In the genomic region with DNA sequence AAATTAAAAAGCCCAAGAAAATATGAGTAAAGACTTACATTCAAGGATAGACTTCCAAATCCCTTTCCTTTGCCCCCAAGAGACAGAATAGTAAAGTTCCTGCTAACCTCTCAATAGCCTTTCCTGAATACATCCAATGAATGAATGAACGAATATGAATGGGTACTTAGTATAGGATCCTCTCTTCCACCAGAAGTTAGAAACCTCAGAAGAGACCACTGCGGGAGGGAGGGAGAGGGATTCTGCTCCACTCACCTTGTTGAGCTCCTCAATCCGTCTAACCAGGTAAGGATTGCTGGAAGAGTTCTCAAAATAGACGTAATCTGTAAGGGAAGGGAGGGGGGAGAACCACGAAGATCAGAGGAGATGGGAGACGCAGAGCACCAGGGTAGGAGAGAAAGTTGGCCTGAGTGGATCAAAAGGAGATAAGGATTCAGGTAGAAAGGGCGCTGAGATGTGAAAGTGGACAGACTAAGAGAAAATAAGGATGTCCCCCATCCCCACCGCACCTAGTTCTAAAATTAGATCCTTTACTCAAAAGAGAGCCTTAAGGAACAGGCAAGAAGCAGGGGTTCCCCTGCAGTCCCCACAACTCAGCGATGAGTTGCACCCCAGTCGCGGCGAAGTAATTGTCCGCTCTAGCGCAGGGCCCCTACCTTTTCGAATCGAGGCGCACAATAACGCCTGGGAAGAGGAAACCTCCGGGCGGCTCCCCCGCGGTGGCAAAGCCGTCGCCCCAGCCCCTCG, we compare ENCODE assay signal across 8 cellular contexts. TPM values are rescaled to one million over a fixed set of nuclear protein-coding genes. Genes with fewer than 3 reads are reported as not detected.
DNase-seq lines count a peak whose midpoint lies in the region; ATAC-seq, FAIRE-seq and TF ChIP-seq lines count a peak whose summit lies in the region.

No MANE protein-coding gene starts in this region.

- H3K27ac Mint-ChIP-seq in activated naive CD4-positive, alpha-beta T cell treated with anti-CD3 and anti-CD28 coated beads, Interleukin-2, amount 50 U/mL, for 72 hours, result peak overlapping the region; percentile 87 to 97

- peaks cover 62 to 65% of the 10 kb centered on the region in 2 donors for H3K36me3 Mint-ChIP-seq in activated naive CD4-positive, alpha-beta T cell treated with anti-CD3 and anti-CD28 coated beads, Interleukin-2, amount 50 U/mL, for 72 hours

- H3K9me3 ChIP-seq in kidney (ENCODE audit: control insufficient read depth in 1 of 2, low read length in 2 of 2), result no peaks in the 10 kb centered on the region
- no peaks in the 10 kb centered on the region for H3K9me3 ChIP-seq in thoracic aorta

- H3K4me1 ChIP-seq in kidney (ENCODE audit: control insufficient read depth in 1 of 2, insufficient read depth in 1 of 2, low read depth in 1 of 2, low read length in 2 of 2), result peaks cover 17 to 18% of the 10 kb centered on the region in 2 donors
- peaks cover 20 to 40% of the 10 kb centered on the region in 2 donors for H3K4me1 ChIP-seq in thoracic aorta (ENCODE audit: control insufficient read depth in 1 of 2, low read depth in 2 of 2)

- H3K4me3 ChIP-seq in kidney (ENCODE audit: low read length in 2 of 2), result peak overlapping the region; percentile 64 to 77
- peak overlapping the region; percentile 98 for H3K4me3 ChIP-seq in thoracic aorta

- no peaks in the 10 kb centered on the region for H3K27me3 ChIP-seq in thoracic aorta (replicated peaks; ENCODE audit: insufficient read depth)

- FAIRE-seq in kidney (lab: Jason Lieb, UNC), result no peak

- peak in 1 of 2 donors; percentile 8 for ATAC-seq in activated naive CD4-positive, alpha-beta T cell treated with anti-CD3 and anti-CD28 coated beads, Interleukin-2, amount 50 U/mL, for 72 hours
- ATAC-seq in thoracic aorta (ENCODE audit: insufficient number of reproducible peaks, low FRiP score, low read depth) (no peak), GM21515 (IDR thresholded peaks at IDR 0.05; ENCODE audit: unreplicated experiment) (no peak), HG02678 (IDR thresholded peaks at IDR 0.05; ENCODE audit: unreplicated experiment) (no peak), left lobe of liver (no peak)

- TF ChIP-seq CTCF in kidney (IDR thresholded peaks at IDR 0.05; ENCODE audit: borderline replicate concordance, extremely low read depth, insufficient read depth) (no peak), thoracic aorta (IDR thresholded peaks at IDR 0.05) (no peak)

- intact Hi-C loops in kidney (cut with DNase I), result no loop called here

- H3K27ac ChIP-seq in kidney (ENCODE audit: low read depth in 2 of 2, low read length in 2 of 2) (peak overlapping the region; percentile 91 to 93), thoracic aorta (peak overlapping the region; percentile 98 to 99)

- H3K9me3 Mint-ChIP-seq in activated naive CD4-positive, alpha-beta T cell treated with anti-CD3 and anti-CD28 coated beads, Interleukin-2, amount 50 U/mL, for 72 hours, result no peaks in the 10 kb centered on the region

- peak overlapping the region; percentile 74 to 79 for H3K9ac ChIP-seq in kidney (ENCODE audit: low read length in 2 of 2)

- H3K36me3 ChIP-seq in kidney (ENCODE audit: control insufficient read depth in 1 of 2, insufficient read depth in 2 of 2, low read length in 2 of 2) (peaks cover 29 to 32% of the 10 kb centered on the region in 2 donors), thoracic aorta (peaks cover 34% of the 10 kb centered on the region)

- peak; percentile 26 for DNase-seq in activated effector memory CD4-positive, alpha-beta T cell treated with Interleukin-2 at 50 U/mL for 16 hours
- DNase-seq in activated effector memory CD4-positive, alpha-beta T cell treated with anti-CD3 and anti-CD28 coated beads, Interleukin-2, amount 50 U/mL, for 16 hours, result no peak
- no peak for DNase-seq in activated naive CD4-positive, alpha-beta T cell treated with anti-CD3 and anti-CD28 coated beads, Interleukin-2, amount 50 U/mL, for 72 hours (ENCODE audit: low spot score in 2 of 2)
- DNase-seq in kidney (no peak), thoracic aorta (ENCODE audit: low spot score) (no peak), left lobe of liver (ENCODE audit: low spot score) (no peak)

RNA-seq across cellular contexts. Expression of gene MTA2, which starts 1.1 kb away (rescaled TPM):
- 100 to 1,000 TPM; 180 to 259 TPM for total RNA-seq in activated naive CD4-positive, alpha-beta T cell treated with anti-CD3 and anti-CD28 coated beads, Interleukin-2, amount 50 U/mL, for 72 hours
- total RNA-seq in kidney, result 71.8 TPM
- 34.4 TPM for polyA plus RNA-seq in kidney (ENCODE audit: insufficient read depth, low read depth, low replicate concordance)
- total RNA-seq in thoracic aorta, result 100 to 1,000 TPM in 1 of 2 donors, 10 to 100 TPM in 1; 55.9 to 124 TPM
- 24.4 TPM for total RNA-seq in left lobe of liver

RNA-seq across cellular contexts. Expression of gene TUT1, which starts 9.2 kb away (rescaled TPM):
- 10 to 100 TPM; 31.8 to 34.9 TPM for total RNA-seq in activated naive CD4-positive, alpha-beta T cell treated with anti-CD3 and anti-CD28 coated beads, Interleukin-2, amount 50 U/mL, for 72 hours
- total RNA-seq in kidney (29.5 TPM), thoracic aorta (10 to 100 TPM in 1 of 2 donors, 1 to 10 TPM in 1; 9.5 to 12.5 TPM), left lobe of liver (32.6 TPM)
- polyA plus RNA-seq in kidney (ENCODE audit: insufficient read depth, low read depth, low replicate concordance), result 18.7 TPM

RNA-seq across cellular contexts. Expression of gene EML3, which starts 12.0 kb away (rescaled TPM):
- 100 to 1,000 TPM; 104 to 141 TPM for total RNA-seq in activated naive CD4-positive, alpha-beta T cell treated with anti-CD3 and anti-CD28 coated beads, Interleukin-2, amount 50 U/mL, for 72 hours
- total RNA-seq in kidney, result 83.3 TPM
- polyA plus RNA-seq in kidney (ENCODE audit: insufficient read depth, low read depth, low replicate concordance), result 35.0 TPM
- total RNA-seq in thoracic aorta, result 100 to 1,000 TPM; 106 to 111 TPM
- total RNA-seq in left lobe of liver, result 29.9 TPM

RNA-seq across cellular contexts. Expression of gene ROM1, which starts 12.5 kb away (rescaled TPM):
- 1 to 10 TPM; 1.1 to 1.9 TPM for total RNA-seq in activated naive CD4-positive, alpha-beta T cell treated with anti-CD3 and anti-CD28 coated beads, Interleukin-2, amount 50 U/mL, for 72 hours
- total RNA-seq in kidney (7.9 TPM), thoracic aorta (10 to 100 TPM; 11.4 to 12.6 TPM), left lobe of liver (1.1 TPM)
- polyA plus RNA-seq in kidney (ENCODE audit: insufficient read depth, low read depth, low replicate concordance), result 11.1 TPM

RNA-seq across cellular contexts. Expression of gene B3GAT3, which starts 21.2 kb away (rescaled TPM):
- total RNA-seq in activated naive CD4-positive, alpha-beta T cell treated with anti-CD3 and anti-CD28 coated beads, Interleukin-2, amount 50 U/mL, for 72 hours, result 10 to 100 TPM; 69.6 to 79.5 TPM
- total RNA-seq in kidney (50.6 TPM), thoracic aorta (10 to 100 TPM; 27.5 to 30.3 TPM), left lobe of liver (16.8 TPM)
- polyA plus RNA-seq in kidney (ENCODE audit: insufficient read depth, low read depth, low replicate concordance), result 66.2 TPM
